14 cellular contexts compared by ENCODE assay signal in genomic region chr16:83806721-83807120, GRCh38. TPM values are rescaled to one million over a fixed set of nuclear protein-coding genes. Genes with fewer than 3 reads are reported as not detected.
DNase-seq lines count a peak whose midpoint lies in the region; ATAC-seq and TF ChIP-seq lines count a peak whose summit lies in the region.
"Had no signal": no experiment of that assay in that cellular context is flagged by ENCODE, and none has a peak within 500 bp of the region (broad histone marks: within the 10 kb centered on the region; RNA-seq: fewer than 3 reads in every experiment).

No MANE protein-coding gene starts in this region.

- H3K9ac ChIP-seq in BLaER1 treated with 17β-estradiol and CSF1 and Interleukin-3, amounts not matched to agents 10 nM and 100 nM = peak overlapping the region in 1 of 11 experiments; percentile 46; a peak in 3 of 22 replicates
- H3K9ac ChIP-seq in DND-41 (ENCODE audit: low read depth, low read length) = no peak overlapping the region

- DNase-seq in DND-41 (no peak), mesothelial cell of epicardium (ENCODE audit: low spot score in 2 of 2, unreplicated experiment in 2 of 2) (no peak), foreskin melanocyte (no peak), foreskin fibroblast (no peak), MCF 10A (ENCODE audit: unreplicated experiment) (no peak)
- DNase-seq in activated CD8-positive, alpha-beta T cell treated with anti-CD3 and anti-CD28 coated beads for 36 hours = no peak
- DNase-seq: effector memory CD8-positive, alpha-beta T cell; NCI-H187; NCI-H510A; Peyer's patch; stimulated activated CD4-positive, alpha-beta T cell treated with anti-CD3 and anti-CD28 coated beads, Interleukin-2, amount 100 ng/mL, for 24 hours had no signal

- CTCF ChIA-PET in activated CD8-positive, alpha-beta T cell treated with anti-CD3 and anti-CD28 coated beads for 36 hours (lab: Charles Lee) = interaction anchor here (1.4 to 1.8 kb wide), 2 partner anchors 20 to 120 kb away, joined by 3 to 5 read pairs; no protein-coding TSS in a partner anchor
- CTCF ChIA-PET in MCF 10A (lab: Yijun Ruan, JAX) = interaction anchor here (1.7 kb wide), 1 partner anchor 120 kb away, joined by 5 read pairs; no protein-coding TSS in a partner anchor

- no peak overlapping the region for H3K4me3 ChIP-seq in BLaER1 treated with 17β-estradiol and CSF1 and Interleukin-3, amounts not matched to agents 10 nM and 100 nM
- no peak overlapping the region for H3K4me3 ChIP-seq in DND-41 (ENCODE audit: low read depth in 1 of 2, low read length in 2 of 2)
- H3K4me3 ChIP-seq in foreskin fibroblast (ENCODE audit: low read depth in 1 of 2, low read length in 2 of 2) = no peak overlapping the region

- H3K9me3 ChIP-seq in BLaER1 treated with 17β-estradiol and CSF1 and Interleukin-3, amounts not matched to agents 10 nM and 100 nM (replicated peaks in 1 of 11) = peaks cover 0 to 12% (median 0%) of the 10 kb centered on the region in 11 experiments; a peak in 3 of 22 replicates
- no peaks in the 10 kb centered on the region for H3K9me3 ChIP-seq in DND-41 (ENCODE audit: insufficient read depth, low read length, severe bottlenecking)
- H3K9me3 ChIP-seq: Peyer's patch, vagina had no signal

- ATAC-seq in DND-41 (ENCODE audit: insufficient read depth, low read depth) (no peak), GM19455 (IDR thresholded peaks at IDR 0.05; ENCODE audit: unreplicated experiment) (no peak)
- ATAC-seq in activated CD8-positive, alpha-beta T cell treated with anti-CD3 and anti-CD28 coated beads for 36 hours = no peak
- ATAC-seq: effector memory CD8-positive, alpha-beta T cell had no signal

- no peaks in the 10 kb centered on the region for H3K9me3 Mint-ChIP-seq in activated CD8-positive, alpha-beta T cell treated with anti-CD3 and anti-CD28 coated beads for 36 hours
- H3K9me3 Mint-ChIP-seq in mesothelial cell of epicardium (no peaks in the 10 kb centered on the region), MCF 10A (ENCODE audit: unreplicated experiment) (no peaks in the 10 kb centered on the region)
- H3K9me3 Mint-ChIP-seq: effector memory CD8-positive, alpha-beta T cell had no signal

- no peaks in the 10 kb centered on the region for H3K27me3 Mint-ChIP-seq in activated CD8-positive, alpha-beta T cell treated with anti-CD3 and anti-CD28 coated beads for 36 hours
- H3K27me3 Mint-ChIP-seq in mesothelial cell of epicardium (ENCODE audit: low read depth) (peaks cover 17% of the 10 kb centered on the region), MCF 10A (ENCODE audit: insufficient read depth, unreplicated experiment) (no peaks in the 10 kb centered on the region)

- no peaks in the 10 kb centered on the region for H3K27me3 ChIP-seq in BLaER1 treated with 17β-estradiol and CSF1 and Interleukin-3, amounts not matched to agents 10 nM and 100 nM
- peaks cover 3% of the 10 kb centered on the region for H3K27me3 ChIP-seq in DND-41 (ENCODE audit: insufficient read depth, low read length, poor library complexity)
- H3K27me3 ChIP-seq: Peyer's patch, vagina had no signal

- no TSS peak for BruUV-seq in MCF 10A (replicated peaks; lab: Mats Ljungman, UMichigan)

- H3K4me2 ChIP-seq in BLaER1 treated with 17β-estradiol and CSF1 and Interleukin-3, amounts not matched to agents 10 nM and 100 nM = peak overlapping the region; percentile 36 to 98 (median 65); a peak in 19 of 22 replicates
- no peak overlapping the region for H3K4me2 ChIP-seq in DND-41 (ENCODE audit: insufficient read depth, low read length)

- H3K36me3 Mint-ChIP-seq in activated CD8-positive, alpha-beta T cell treated with anti-CD3 and anti-CD28 coated beads for 36 hours (ENCODE audit: low read depth) = peaks cover 27% of the 10 kb centered on the region
- H3K36me3 Mint-ChIP-seq in mesothelial cell of epicardium = peaks cover 7% of the 10 kb centered on the region
- peaks cover 29% of the 10 kb centered on the region for H3K36me3 Mint-ChIP-seq in MCF 10A (ENCODE audit: insufficient read depth, unreplicated experiment)

- H2AFZ ChIP-seq in DND-41 (ENCODE audit: low read depth, low read length) = peak overlapping the region; percentile 85

- H3K36me3 ChIP-seq in BLaER1 treated with 17β-estradiol and CSF1 and Interleukin-3, amounts not matched to agents 10 nM and 100 nM = peaks cover 23 to 27% (median 24%) of the 10 kb centered on the region in 11 experiments
- peaks cover 28% of the 10 kb centered on the region for H3K36me3 ChIP-seq in DND-41 (ENCODE audit: insufficient read depth, low read length)
- H3K36me3 ChIP-seq: vagina had no signal

- peak overlapping the region in 9 of 11 experiments; percentile 9 to 94 (median 93); a peak in 17 of 22 replicates for H3K27ac ChIP-seq in BLaER1 treated with 17β-estradiol and CSF1 and Interleukin-3, amounts not matched to agents 10 nM and 100 nM
- H3K27ac ChIP-seq in DND-41 (ENCODE audit: low read length) = no peak overlapping the region

- POLR2A ChIA-PET in activated CD8-positive, alpha-beta T cell treated with anti-CD3 and anti-CD28 coated beads for 36 hours (lab: Charles Lee) = no interaction called here
- POLR2A ChIA-PET in MCF 10A (lab: Yijun Ruan, JAX) = no interaction called here

- TF ChIP-seq CTCF in DND-41 (IDR thresholded peaks at IDR 0.05; ENCODE audit: borderline replicate concordance, extremely low read depth, low read length, poor library complexity, severe bottlenecking) = no peak
- no peak for TF ChIP-seq CTCF in activated CD8-positive, alpha-beta T cell treated with anti-CD3 and anti-CD28 coated beads for 36 hours (IDR thresholded peaks at IDR 0.05)
- no peak for TF ChIP-seq CTCF in mesothelial cell of epicardium (IDR thresholded peaks at IDR 0.05; ENCODE audit: unreplicated experiment)
- no peak for TF ChIP-seq CTCF in foreskin fibroblast (IDR thresholded peaks at IDR 0.05; ENCODE audit: low read depth, low read length)
- TF ChIP-seq CTCF in MCF 10A (IDR thresholded peaks at IDR 0.05; ENCODE audit: unreplicated experiment) = no peak

- intact Hi-C loops in activated CD8-positive, alpha-beta T cell treated with anti-CD3 and anti-CD28 coated beads for 36 hours (cut with micrococcal nuclease) = no loop called here
- intact Hi-C loops in MCF 10A (cut with micrococcal nuclease) = loop anchor here (5.0 kb wide), 1 partner anchor 119 kb away; no protein-coding TSS in a partner anchor

- H3K27ac Mint-ChIP-seq in activated CD8-positive, alpha-beta T cell treated with anti-CD3 and anti-CD28 coated beads for 36 hours = peak overlapping the region; percentile 73
- no peak overlapping the region for H3K27ac Mint-ChIP-seq in mesothelial cell of epicardium
- H3K27ac Mint-ChIP-seq in MCF 10A (ENCODE audit: low read depth, unreplicated experiment) = no peak overlapping the region

- H3K4me1 Mint-ChIP-seq in activated CD8-positive, alpha-beta T cell treated with anti-CD3 and anti-CD28 coated beads for 36 hours (ENCODE audit: low read depth) = peaks cover 35% of the 10 kb centered on the region
- H3K4me1 Mint-ChIP-seq in mesothelial cell of epicardium (peaks cover 24% of the 10 kb centered on the region), MCF 10A (ENCODE audit: insufficient read depth, unreplicated experiment) (peaks cover 13% of the 10 kb centered on the region)

- H3K4me1 ChIP-seq in BLaER1 treated with 17β-estradiol and CSF1 and Interleukin-3, amounts not matched to agents 10 nM and 100 nM = peaks cover 35 to 82% (median 50%) of the 10 kb centered on the region in 10 experiments
- H3K4me1 ChIP-seq in DND-41 (ENCODE audit: insufficient read depth, low read length) = peaks cover 31% of the 10 kb centered on the region

- H3K79me2 ChIP-seq in DND-41 (ENCODE audit: insufficient read depth, low read length) = peaks cover 29% of the 10 kb centered on the region

- no peak overlapping the region for H3K4me3 Mint-ChIP-seq in activated CD8-positive, alpha-beta T cell treated with anti-CD3 and anti-CD28 coated beads for 36 hours
- peak overlapping the region; percentile 97 for H3K4me3 Mint-ChIP-seq in mesothelial cell of epicardium
- no peak overlapping the region for H3K4me3 Mint-ChIP-seq in MCF 10A (ENCODE audit: unreplicated experiment)

- H4K20me1 ChIP-seq in BLaER1 treated with 17β-estradiol and CSF1 and Interleukin-3, amounts not matched to agents 10 nM and 100 nM = peaks cover 20 to 32% (median 29%) of the 10 kb centered on the region in 11 experiments; a peak in 17 of 22 replicates
- peaks cover 15% of the 10 kb centered on the region for H4K20me1 ChIP-seq in DND-41 (ENCODE audit: insufficient read depth, low read length)

RNA-seq across cellular contexts. Expression of gene HSBP1, which starts 1.1 kb away (rescaled TPM):
- total RNA-seq in activated CD8-positive, alpha-beta T cell treated with anti-CD3 and anti-CD28 coated beads for 36 hours = 10 to 100 TPM; 68.2 to 71.8 TPM
- total RNA-seq in mesothelial cell of epicardium (137 to 139 TPM (median 138 TPM) in 3 replicates), MCF 10A (2022) (101 and 138 TPM in 2 replicates)
